8 cellular contexts compared by ENCODE assay signal in the genomic region with DNA sequence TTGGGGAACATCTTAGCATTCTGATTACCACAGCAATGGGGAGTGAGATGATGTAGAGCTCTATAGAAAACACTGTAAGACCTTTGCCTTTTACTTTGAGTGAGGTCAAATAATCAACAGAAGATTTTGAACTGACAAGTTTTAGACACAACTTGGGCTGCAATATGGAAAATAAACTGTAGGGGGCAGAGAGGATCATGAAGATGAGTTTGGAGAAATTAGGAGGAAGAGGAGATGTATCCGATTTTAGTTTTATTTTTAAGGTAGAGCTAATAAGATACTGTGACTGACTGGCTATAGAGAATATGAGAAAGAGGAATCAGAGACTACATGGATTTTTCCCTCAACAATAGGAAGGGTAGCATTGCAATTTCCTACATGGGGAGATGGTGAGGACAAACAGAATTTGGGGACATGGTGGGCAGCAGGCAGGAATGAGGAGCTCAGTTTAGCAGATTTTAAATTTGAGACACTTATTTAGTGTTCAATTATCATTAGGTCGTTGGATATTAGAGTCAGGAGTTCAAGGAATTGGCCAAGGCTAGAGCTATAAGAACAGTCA.
DNase-seq lines count a peak whose midpoint lies in the region; ATAC-seq and TF ChIP-seq lines count a peak whose summit lies in the region.

No MANE protein-coding gene starts in this region.

- H3K9me3 ChIP-seq in MG63, result no peaks in the 10 kb centered on the region

- no peaks in the 10 kb centered on the region for H3K9me3 Mint-ChIP-seq in T-cell

- DNase-seq in AG10803 (ENCODE audit: low read depth) (no peak), GM12865 (ENCODE audit: low read depth) (peak; percentile 12), T-cell (peak in 9 of 34 experiments; percentile 2 to 40 (median 22)), kidney tubule cell (ENCODE audit: low spot score) (peak; percentile 34), MG63 (no peak), COLO829 (ENCODE audit: low spot score) (no peak)

- ATAC-seq in T-cell (replicated peaks in 1 of 4) (peak in 3 of 4 experiments; percentile 37 to 46 (median 44)), HG02884 (IDR thresholded peaks at IDR 0.05; ENCODE audit: unreplicated experiment) (no peak), GM19035 (IDR thresholded peaks at IDR 0.05; ENCODE audit: unreplicated experiment) (no peak)

- POLR2A ChIA-PET in T-cell (lab: Charles Lee), result interaction anchor here (0.5 to 1.0 kb wide), 3 partner anchors 10 to 94 kb away, joined by 3 to 4 read pairs (median 3); no protein-coding TSS in a partner anchor

- H3K27ac Mint-ChIP-seq in T-cell, result no peak overlapping the region

- peak; percentile 48 for TF ChIP-seq CTCF in AG10803 (conservative IDR thresholded peaks at IDR 0.05; ENCODE audit: low read length)
- TF ChIP-seq CTCF in GM12865 (IDR thresholded peaks at IDR 0.05; ENCODE audit: insufficient read depth, low read depth, low read length, missing control alignments), result peak; percentile 45

- peaks cover 16 to 18% (median 17%) of the 10 kb centered on the region in 3 donors for H3K4me1 Mint-ChIP-seq in T-cell

- no peaks in the 10 kb centered on the region for H3K36me3 ChIP-seq in MG63

- no peak overlapping the region for H3K4me3 Mint-ChIP-seq in T-cell

- no peaks in the 10 kb centered on the region for H3K27me3 Mint-ChIP-seq in T-cell

- peaks cover 6% of the 10 kb centered on the region for H3K36me3 Mint-ChIP-seq in T-cell

- no peaks in the 10 kb centered on the region for H3K27me3 ChIP-seq in MG63

- CTCF ChIA-PET in T-cell (lab: Charles Lee), result interaction anchor here (0.5 to 2.9 kb wide), 41 partner anchors 11 to 563 kb away, joined by 3 to 31 read pairs (median 3); a partner anchor contains a TSS

- H3K4me3 ChIP-seq in AG10803 (ENCODE audit: low read length) (no peak overlapping the region), GM12865 (ENCODE audit: low read depth, low read length) (no peak overlapping the region), MG63 (no peak overlapping the region)

Comparison
In these comparisons a context has a peak if more than half of its experiments do, and no peak if none do; other contexts are left out.
1. DNase-seq: peak in GM12865 (single experiment) and kidney tubule cell (single experiment); none in AG10803 (single experiment), MG63 (single experiment) and COLO829 (single experiment).
2. ATAC-seq: peak in T-cell (3 of 4); none in HG02884 (single experiment) and GM19035 (single experiment).